14 cellular contexts compared by ENCODE assay signal in genomic region chr12:3042394-3042793, GRCh38. TPM values are rescaled to one million over a fixed set of nuclear protein-coding genes. Genes with fewer than 3 reads are reported as not detected.
DNase-seq lines count a peak whose midpoint lies in the region; ATAC-seq and TF ChIP-seq lines count a peak whose summit lies in the region.
"Had no signal": no experiment of that assay in that cellular context is flagged by ENCODE, and none has a peak within 500 bp of the region (broad histone marks: within the 10 kb centered on the region; RNA-seq: fewer than 3 reads in every experiment).

No MANE protein-coding gene starts in this region.

- no peaks in the 10 kb centered on the region for H3K9me3 Mint-ChIP-seq in neural progenitor cell
- H3K9me3 Mint-ChIP-seq: brain had no signal

- H3K4me2 ChIP-seq in Karpas-422 (ENCODE audit: low read depth, low read length, poor library complexity, severe bottlenecking) = peak overlapping the region; percentile 82
- no peak overlapping the region for H3K4me2 ChIP-seq in neural progenitor cell

- H3K4me3 ChIP-seq in BE2C (ENCODE audit: low read depth, low read length) (no peak overlapping the region), Karpas-422 (ENCODE audit: low read length) (peak overlapping the region; percentile 58), Peyer's patch (no peak overlapping the region), sigmoid colon (no peak overlapping the region), neural progenitor cell (no peak overlapping the region)
- H3K4me3 ChIP-seq: lower lobe of right lung had no signal

- intact Hi-C loops in sigmoid colon (cut with DNase I) = no loop called here

- WGBS in sigmoid colon, 2 donors = 46 to 83% methylated on average over 8 of the region's 8 CpGs

- no peak for TF ChIP-seq POLR2A in Peyer's patch (IDR thresholded peaks at IDR 0.05)
- TF ChIP-seq POLR2A in sigmoid colon (IDR thresholded peaks at IDR 0.05) = no peak

- H3K4me3 Mint-ChIP-seq in neural progenitor cell = no peak overlapping the region
- H3K4me3 Mint-ChIP-seq: brain had no signal

- peak; percentile 55 for DNase-seq in BE2C
- peak; percentile 97 for DNase-seq in Karpas-422
- peak in 2 of 3 donors; percentile 56 to 68 for DNase-seq in Peyer's patch
- DNase-seq in left lobe of liver (ENCODE audit: low spot score) = no peak
- no peak for DNase-seq in HUDEP-2 (lab: John Stamatoyannopoulos, UW; ENCODE audit: unreplicated experiment in 76 of 76)
- DNase-seq in sigmoid colon = no peak
- no peak for DNase-seq in neural progenitor cell (ENCODE audit: low spot score)
- no peak for DNase-seq in 8988T
- DNase-seq: glutamatergic neuron; Kasumi-1; lower lobe of right lung; stimulated activated CD4-positive, alpha-beta T cell treated with anti-CD3 and anti-CD28 coated beads, Interleukin-2, amount 100 ng/mL, for 48 hours; stimulated activated naive CD4-positive, alpha-beta T cell had no signal

- H3K27me3 Mint-ChIP-seq in neural progenitor cell (ENCODE audit: insufficient read depth, low read depth) = peaks cover 13% of the 10 kb centered on the region
- H3K27me3 Mint-ChIP-seq: brain had no signal

- H3K36me3 Mint-ChIP-seq in neural progenitor cell = no peaks in the 10 kb centered on the region
- H3K36me3 Mint-ChIP-seq: brain had no signal

- TF ChIP-seq CTCF in BE2C (IDR thresholded peaks at IDR 0.05; ENCODE audit: low read depth, low read length) (no peak), Peyer's patch (IDR thresholded peaks at IDR 0.05) (no peak), sigmoid colon (IDR thresholded peaks at IDR 0.05) (no peak), neural progenitor cell (IDR thresholded peaks at IDR 0.05) (no peak)

- H2AFZ ChIP-seq in Karpas-422 (ENCODE audit: low read length) (no peak overlapping the region), neural progenitor cell (replicated peaks) (no peak overlapping the region)

- H4K20me1 ChIP-seq in Karpas-422 (ENCODE audit: insufficient read depth, low read depth, low read length) (no peaks in the 10 kb centered on the region), neural progenitor cell (ENCODE audit: low read depth) (no peaks in the 10 kb centered on the region)

- H3K79me2 ChIP-seq in Karpas-422 (ENCODE audit: low read length) = no peaks in the 10 kb centered on the region
- no peaks in the 10 kb centered on the region for H3K79me2 ChIP-seq in neural progenitor cell (ENCODE audit: low read depth)

- H3K9me2 ChIP-seq in Karpas-422 (replicated peaks; ENCODE audit: insufficient read depth, low read length) = no peaks in the 10 kb centered on the region

- peak; percentile 70 for ATAC-seq in left lobe of liver
- ATAC-seq: lower lobe of right lung had no signal

- peaks cover 11% of the 10 kb centered on the region for H3K4me1 Mint-ChIP-seq in neural progenitor cell

- no peaks in the 10 kb centered on the region for H3F3A ChIP-seq in neural progenitor cell (ENCODE audit: low read depth)

- H3K9ac ChIP-seq in Karpas-422 (ENCODE audit: low read length) (peak overlapping the region; percentile 59), neural progenitor cell (no peak overlapping the region)

- H3K4me1 ChIP-seq in BE2C (peaks cover 12% of the 10 kb centered on the region), Karpas-422 (ENCODE audit: low read length) (peaks cover 75% of the 10 kb centered on the region), Peyer's patch (no peaks in the 10 kb centered on the region), sigmoid colon (no peaks in the 10 kb centered on the region), neural progenitor cell (no peaks in the 10 kb centered on the region)

- H3K9me3 ChIP-seq in BE2C (no peaks in the 10 kb centered on the region), Karpas-422 (ENCODE audit: low read length) (no peaks in the 10 kb centered on the region), Peyer's patch (no peaks in the 10 kb centered on the region), sigmoid colon (no peaks in the 10 kb centered on the region), neural progenitor cell (ENCODE audit: low read depth) (no peaks in the 10 kb centered on the region)
- H3K9me3 ChIP-seq: lower lobe of right lung had no signal

- no peak for TF ChIP-seq EP300 in sigmoid colon (IDR thresholded peaks at IDR 0.05)

- H3K27ac ChIP-seq in Karpas-422 (ENCODE audit: low read length) = peak overlapping the region; percentile 86
- H3K27ac ChIP-seq in Peyer's patch = no peak overlapping the region
- no peak overlapping the region for H3K27ac ChIP-seq in sigmoid colon
- no peak overlapping the region for H3K27ac ChIP-seq in neural progenitor cell
- H3K27ac ChIP-seq: lower lobe of right lung had no signal

- H3K36me3 ChIP-seq in BE2C (no peaks in the 10 kb centered on the region), Karpas-422 (ENCODE audit: insufficient read depth, low read length) (no peaks in the 10 kb centered on the region), Peyer's patch (no peaks in the 10 kb centered on the region), sigmoid colon (peaks cover 0 to 21% (median 0%) of the 10 kb centered on the region in 4 donors), neural progenitor cell (no peaks in the 10 kb centered on the region)

- H3K27me3 ChIP-seq in BE2C (peaks cover 5% of the 10 kb centered on the region; the same call in 1 of the 2 replicates), Karpas-422 (ENCODE audit: low read length) (no peaks in the 10 kb centered on the region), Peyer's patch (no peaks in the 10 kb centered on the region), sigmoid colon (no peaks in the 10 kb centered on the region), neural progenitor cell (no peaks in the 10 kb centered on the region)

- no peak overlapping the region for H3K27ac Mint-ChIP-seq in neural progenitor cell

RNA-seq across cellular contexts. Expression of gene TSPAN9, which starts 34.8 kb away (rescaled TPM):
- polyA plus RNA-seq in BE2C (2012; ENCODE audit: insufficient read depth, insufficient read length, low read depth) = 192 TPM
- total RNA-seq in Karpas-422 (2014; rRNA removed; shearing (Covaris generic); ENCODE audit: low replicate concordance) = 0.25 and 2.0 TPM in 2 replicates
- total RNA-seq in Peyer's patch (10 to 100 TPM in 3 of 4 donors, 1 to 10 TPM in 1; 7.5 to 23.9 (median 11.8) TPM), left lobe of liver (43.7 TPM), sigmoid colon (10 to 100 TPM; 18.2 to 28.0 (median 21.4) TPM), neural progenitor cell (ENCODE audit: low replicate concordance) (7.8 and 26.2 TPM in 2 replicates)
- 10 to 100 TPM in 1 of 3 donors, 1 to 10 TPM in 1, under 1 TPM in 1; 0.92 to 14.5 (median 2.4) TPM for polyA plus RNA-seq in sigmoid colon

Comparison
In these comparisons a context has a peak if more than half of its experiments do, and no peak if none do; other contexts are left out.
1. DNase-seq: peak in BE2C (single experiment), Karpas-422 (single experiment) and Peyer's patch (2 of 3); none in left lobe of liver (single experiment), HUDEP-2 (0 of 76), sigmoid colon (single experiment), neural progenitor cell (single experiment) and 8988T (single experiment).